In genomic region chr13:44573790-44574465, GRCh38 we compare ENCODE assay signal across 8 cellular contexts. TPM values are rescaled to one million over a fixed set of nuclear protein-coding genes. Genes with fewer than 3 reads are reported as not detected.
DNase-seq lines count a peak whose midpoint lies in the region; ATAC-seq and TF ChIP-seq lines count a peak whose summit lies in the region.

No MANE protein-coding gene starts in this region.

- intact Hi-C loops in Panc1 (cut with micrococcal nuclease; ENCODE audit: unreplicated experiment) = no loop called here

- H4K20me1 ChIP-seq in smooth muscle cell (ENCODE audit: low read depth) = peaks cover 67% of the 10 kb centered on the region

- no peak for ATAC-seq in Panc1
- ATAC-seq in GM18909 (IDR thresholded peaks at IDR 0.05; ENCODE audit: poor library complexity, unreplicated experiment) = no peak
- no peak for ATAC-seq in HG02884 (IDR thresholded peaks at IDR 0.05; ENCODE audit: unreplicated experiment)
- no peak for ATAC-seq in GM18907 (IDR thresholded peaks at IDR 0.05; ENCODE audit: unreplicated experiment)

- H3K4me3 ChIP-seq in Panc1 (ENCODE audit: low read depth in 2 of 2, low read length in 2 of 2) (no peak overlapping the region; a peak in 1 of 4 replicates), fibroblast of villous mesenchyme (ENCODE audit: low read depth, low read length) (no peak overlapping the region), smooth muscle cell (peak overlapping the region; percentile 86)

- POLR2A ChIA-PET in Panc1 (lab: Charles Lee) = no interaction called here

- peak overlapping the region; percentile 95 for H3K4me2 ChIP-seq in smooth muscle cell

- CTCF ChIA-PET in Panc1 (lab: Charles Lee) = no interaction called here

- 87% methylated on average over 4 of the region's 4 CpGs for WGBS in smooth muscle cell (ENCODE audit: low lambda C conversion rate)

- peaks cover 61% of the 10 kb centered on the region for H3K79me2 ChIP-seq in smooth muscle cell (ENCODE audit: low read depth)

- DNase-seq in 8988T = peak; percentile 40
- DNase-seq in G401 (ENCODE audit: low spot score) = peak; percentile 66
- no peak for DNase-seq in Panc1 (ENCODE audit: low read depth, low spot score)
- peak; percentile 17 for DNase-seq in fibroblast of villous mesenchyme (ENCODE audit: low read depth)
- DNase-seq in smooth muscle cell (lab: John Stamatoyannopoulos, UW; ENCODE audit: unreplicated experiment) = no peak

- in situ Hi-C loops in G401 (cut with HindIII; ENCODE audit: low sequenced_read_pairs) (no loop called here), Panc1 (cut with HindIII; ENCODE audit: low pct_unique_long_range_greater_than_20kb, low sequenced_read_pairs) (no loop called here)

- no peaks in the 10 kb centered on the region for H3K27me3 ChIP-seq in Panc1 (ENCODE audit: control insufficient read depth, insufficient read depth, low read length)
- no peaks in the 10 kb centered on the region for H3K27me3 ChIP-seq in smooth muscle cell (ENCODE audit: low read depth)

- H3F3A ChIP-seq in smooth muscle cell (ENCODE audit: low read depth) = peaks cover 9% of the 10 kb centered on the region

- peak; percentile 50 for TF ChIP-seq CTCF in Panc1 (IDR thresholded peaks at IDR 0.05)
- TF ChIP-seq CTCF in fibroblast of villous mesenchyme (IDR thresholded peaks at IDR 0.05; ENCODE audit: insufficient read depth, low read depth, low read length) = peak; percentile 34
- peak; percentile 10 for TF ChIP-seq CTCF in smooth muscle cell (IDR thresholded peaks at IDR 0.05; ENCODE audit: borderline replicate concordance, insufficient read depth, poor library complexity, severe bottlenecking)

- no peaks in the 10 kb centered on the region for H3K36me3 ChIP-seq in Panc1 (ENCODE audit: control insufficient read depth, insufficient read depth, low read length)
- H3K36me3 ChIP-seq in smooth muscle cell (ENCODE audit: low read depth) = no peaks in the 10 kb centered on the region

- H3K4me1 ChIP-seq in Panc1 (ENCODE audit: control insufficient read depth, insufficient read depth, low read length) (peaks cover 24% of the 10 kb centered on the region), smooth muscle cell (ENCODE audit: low read depth) (peaks cover 62% of the 10 kb centered on the region)

- no TSS peak for BruUV-seq in Panc1 (replicated peaks; lab: Mats Ljungman, UMichigan)

- H3K9me3 ChIP-seq in Panc1 (ENCODE audit: control insufficient read depth, insufficient read depth, low read depth, low read length) (no peaks in the 10 kb centered on the region), smooth muscle cell (replicated peaks; ENCODE audit: low read depth) (no peaks in the 10 kb centered on the region)

- H3K9ac ChIP-seq in smooth muscle cell (ENCODE audit: low read depth) = no peak overlapping the region

- no peak overlapping the region for H3K27ac ChIP-seq in Panc1 (ENCODE audit: low read length)
- H3K27ac ChIP-seq in smooth muscle cell (ENCODE audit: low read depth) = no peak overlapping the region

- no peak overlapping the region for H2AFZ ChIP-seq in smooth muscle cell (ENCODE audit: low read depth)

RNA-seq across cellular contexts. Expression of gene TSC22D1, which starts 2.2 kb away (rescaled TPM):
- 81.2 and 87.4 TPM in 2 replicates for total RNA-seq in G401 (2014; rRNA removed; shearing (Covaris generic))
- total RNA-seq in Panc1 (2021; ENCODE audit: unreplicated experiment) (31.8 TPM), fibroblast of villous mesenchyme (54.4 and 54.8 TPM in 2 replicates), smooth muscle cell (117 and 121 TPM in 2 replicates)
- 23.6 TPM for polyA plus RNA-seq in Panc1 (2012; ENCODE audit: insufficient read length)
- 135 and 159 TPM in 2 replicates for polyA plus RNA-seq in smooth muscle cell

Comparison
In these comparisons a context has a peak if more than half of its experiments do, and no peak if none do; other contexts are left out.
1. DNase-seq: peak in 8988T (single experiment), G401 (single experiment) and fibroblast of villous mesenchyme (single experiment); none in Panc1 (single experiment) and smooth muscle cell (single experiment).
2. Peak in every context shown above with its lines, with median percentiles within 50 percentile points of each other: CTCF ChIP-seq.